ENCODE assay signal across 8 cellular contexts in genomic region chr15:81274932-81275341, GRCh38. TPM values are rescaled to one million over a fixed set of nuclear protein-coding genes. Genes with fewer than 3 reads are reported as not detected.
DNase-seq lines count a peak whose midpoint lies in the region; ATAC-seq, FAIRE-seq and TF ChIP-seq lines count a peak whose summit lies in the region.

No MANE protein-coding gene starts in this region.

- H3K36me3 ChIP-seq in osteoblast (ENCODE audit: insufficient read depth, low read length): no peaks in the 10 kb centered on the region
- peaks cover 0 to 32% (median 0%) of the 10 kb centered on the region in 3 donors for H3K36me3 ChIP-seq in tibial nerve

- peaks cover 18% of the 10 kb centered on the region for H3K9me3 Mint-ChIP-seq in activated T-helper 2 cell treated with anti-CD3 and anti-CD28 coated beads, Interferon-gamma antibody, Interleukin-2, Interleukin-4, amounts not matched to agents 10 μg/mL and 5 μg/mL and 100 μg/mL, durations not matched to agents 14 hours and 24 hours and 36 hours

- POLR2A ChIA-PET in RWPE1 (lab: Yijun Ruan, JAX; ENCODE audit: low non-redundant PET): no interaction called here

- FAIRE-seq in frontal cortex (lab: Jason Lieb, UNC): no peak

- no peaks in the 10 kb centered on the region for H3K27me3 ChIP-seq in osteoblast (ENCODE audit: insufficient read depth, low read length)
- H3K27me3 ChIP-seq in tibial nerve: no peaks in the 10 kb centered on the region

- H3K27ac Mint-ChIP-seq in activated T-helper 2 cell treated with anti-CD3 and anti-CD28 coated beads, Interferon-gamma antibody, Interleukin-2, Interleukin-4, amounts not matched to agents 10 μg/mL and 5 μg/mL and 100 μg/mL, durations not matched to agents 14 hours and 24 hours and 36 hours: peak overlapping the region; percentile 3

- peak overlapping the region; percentile 36 for H2AFZ ChIP-seq in osteoblast (ENCODE audit: low read length)

- H3K9me3 ChIP-seq in osteoblast (ENCODE audit: low read depth, low read length) (no peaks in the 10 kb centered on the region), tibial nerve (peaks cover 0 to 20% (median 0%) of the 10 kb centered on the region in 4 donors)

- H3K4me1 Mint-ChIP-seq in activated T-helper 2 cell treated with anti-CD3 and anti-CD28 coated beads, Interferon-gamma antibody, Interleukin-2, Interleukin-4, amounts not matched to agents 10 μg/mL and 5 μg/mL and 100 μg/mL, durations not matched to agents 14 hours and 24 hours and 36 hours (ENCODE audit: low read depth): peaks cover 20% of the 10 kb centered on the region

- TF ChIP-seq CTCF in RWPE1 (conservative IDR thresholded peaks at IDR 0.05; ENCODE audit: low read depth): peak; percentile 84
- TF ChIP-seq CTCF in osteoblast (IDR thresholded peaks at IDR 0.05; ENCODE audit: extremely low read depth, low read depth, low read length): peak; percentile 84
- peak; percentile 67 to 84 (median 80) for TF ChIP-seq CTCF in tibial nerve (IDR thresholded peaks at IDR 0.05)

- peaks cover 13% of the 10 kb centered on the region for H3K36me3 Mint-ChIP-seq in activated T-helper 2 cell treated with anti-CD3 and anti-CD28 coated beads, Interferon-gamma antibody, Interleukin-2, Interleukin-4, amounts not matched to agents 10 μg/mL and 5 μg/mL and 100 μg/mL, durations not matched to agents 14 hours and 24 hours and 36 hours (ENCODE audit: low read depth)

- H3K4me3 ChIP-seq in osteoblast (ENCODE audit: insufficient read depth, low read length) (no peak overlapping the region), tibial nerve (no peak overlapping the region)

- H3K27me3 Mint-ChIP-seq in activated T-helper 2 cell treated with anti-CD3 and anti-CD28 coated beads, Interferon-gamma antibody, Interleukin-2, Interleukin-4, amounts not matched to agents 10 μg/mL and 5 μg/mL and 100 μg/mL, durations not matched to agents 14 hours and 24 hours and 36 hours (ENCODE audit: low read depth): no peaks in the 10 kb centered on the region

- peak; percentile 86 for ATAC-seq in GM21619 (IDR thresholded peaks at IDR 0.05; ENCODE audit: unreplicated experiment)

- H3K4me2 ChIP-seq in osteoblast (ENCODE audit: insufficient read depth, low read length): no peak overlapping the region

- peak in 1 of 2 donors; percentile 25 for TF ChIP-seq EP300 in tibial nerve (IDR thresholded peaks at IDR 0.05)

- DNase-seq in DMS53 treated with DMSO at 0.1 percent for 48 hours (lab: John Stamatoyannopoulos, UW; ENCODE audit: unreplicated experiment) (peak; percentile 49), KG1 (lab: John Stamatoyannopoulos, UW) (peak; percentile 29), RWPE1 (ENCODE audit: low spot score) (peak; percentile 75), frontal cortex (ENCODE audit: low spot score in 2 of 2) (peak; percentile 47 to 74), osteoblast (ENCODE audit: insufficient read length, low spot score, missing footprints) (peak; percentile 87), tibial nerve (ENCODE audit: low spot score in 2 of 2) (peak; percentile 30 to 70)
- peak; percentile 74 for DNase-seq in activated T-helper 2 cell treated with anti-CD3 and anti-CD28 coated beads, Interferon-gamma antibody, Interleukin-2, Interleukin-4, amounts not matched to agents 10 μg/mL and 5 μg/mL and 100 μg/mL, durations not matched to agents 14 hours and 24 hours and 36 hours (ENCODE audit: low spot score)

- H3K4me3 Mint-ChIP-seq in activated T-helper 2 cell treated with anti-CD3 and anti-CD28 coated beads, Interferon-gamma antibody, Interleukin-2, Interleukin-4, amounts not matched to agents 10 μg/mL and 5 μg/mL and 100 μg/mL, durations not matched to agents 14 hours and 24 hours and 36 hours (ENCODE audit: low read depth): no peak overlapping the region

- intact Hi-C loops in activated T-helper 2 cell treated with anti-CD3 and anti-CD28 coated beads, Interferon-gamma antibody, Interleukin-2, Interleukin-4, amounts not matched to agents 10 μg/mL and 5 μg/mL and 100 μg/mL, durations not matched to agents 14 hours and 24 hours and 36 hours (cut with micrococcal nuclease): loop anchor here (1.0 to 5.0 kb wide), 5 partner anchors 19 to 125 kb away; partner anchors contain the start of gene STARD5

- CTCF ChIA-PET in RWPE1 (lab: Yijun Ruan, JAX): interaction anchor here (0.5 to 5.0 kb wide), 26 partner anchors 9 to 741 kb away, joined by 3 to 35 read pairs (median 4); no protein-coding TSS in a partner anchor

- WGBS in tibial nerve, 2 donors: 10 to 13% methylated on average over 9 of the region's 9 CpGs

- H3K79me2 ChIP-seq in osteoblast (ENCODE audit: insufficient read depth, low read length): no peaks in the 10 kb centered on the region

- H4K20me1 ChIP-seq in osteoblast (ENCODE audit: insufficient read depth, low read length): no peaks in the 10 kb centered on the region

- TF ChIP-seq POLR2A in tibial nerve (IDR thresholded peaks at IDR 0.05): no peak

- H3K4me1 ChIP-seq in osteoblast (ENCODE audit: insufficient read depth, low read length) (peaks cover 19% of the 10 kb centered on the region), tibial nerve (peaks cover 0 to 29% (median 0%) of the 10 kb centered on the region in 4 donors)

- H3K27ac ChIP-seq in RWPE1: no peak overlapping the region
- H3K27ac ChIP-seq in osteoblast (ENCODE audit: low read depth, low read length): no peak overlapping the region
- peak overlapping the region in 3 of 4 donors; percentile 23 to 70 (median 38) for H3K27ac ChIP-seq in tibial nerve

RNA-seq across cellular contexts. Expression of gene STARD5, which starts 49.0 kb away (rescaled TPM):
- total RNA-seq in activated T-helper 2 cell treated with anti-CD3 and anti-CD28 coated beads, Interferon-gamma antibody, Interleukin-2, Interleukin-4, amounts not matched to agents 10 μg/mL and 5 μg/mL and 100 μg/mL, durations not matched to agents 14 hours and 24 hours and 36 hours: 3.3 and 4.5 TPM in 2 replicates
- total RNA-seq in frontal cortex (3.3 TPM), osteoblast (5.9 and 6.5 TPM in 2 replicates), tibial nerve (1 to 10 TPM; 4.9 to 7.1 (median 6.1) TPM)

Comparison
In these comparisons a context has a peak if more than half of its experiments do, and no peak if none do; other contexts are left out.
1. DNase-seq: peak in every context shown above with its lines; median percentile 87 in osteoblast; 75 in RWPE1; 74 in activated T-helper 2 cell treated with anti-CD3 and anti-CD28 coated beads, Interferon-gamma antibody, Interleukin-2, Interleukin-4, amounts not matched to agents 10 μg/mL and 5 μg/mL and 100 μg/mL, durations not matched to agents 14 hours and 24 hours and 36 hours; 60 in frontal cortex; 50 in tibial nerve; 49 in DMS53 treated with DMSO at 0.1 percent for 48 hours; 29 in KG1.
2. H3K27ac ChIP-seq: peak in tibial nerve (3 of 4); none in RWPE1 (single experiment) and osteoblast (single experiment).
3. Peak in every context shown above with its lines, with median percentiles within 50 percentile points of each other: CTCF ChIP-seq.